13 cellular contexts compared by ENCODE assay signal in genomic region chr19:49196527-49197240, GRCh38. TPM values are rescaled to one million over a fixed set of nuclear protein-coding genes. Genes with fewer than 3 reads are reported as not detected.
DNase-seq lines count a peak whose midpoint lies in the region; ATAC-seq and TF ChIP-seq lines count a peak whose summit lies in the region.
"Had no signal": no experiment of that assay in that cellular context is flagged by ENCODE, and none has a peak within 500 bp of the region (broad histone marks: within the 10 kb centered on the region; RNA-seq: fewer than 3 reads in every experiment).

No MANE protein-coding gene starts in this region.

- H3K27ac Mint-ChIP-seq in stimulated activated memory B cell treated with anti-CD40 and anti-IgM and Interleukin-4, amounts not matched to agents 10 μg/mL and 1 μg/mL and 100 μg/mL, for 72 hours = no peak overlapping the region

- H3K4me1 ChIP-seq in right cardiac atrium (ENCODE audit: control insufficient read depth, insufficient read depth, low read length) = no peaks in the 10 kb centered on the region

- no peak overlapping the region for H3K4me3 Mint-ChIP-seq in stimulated activated memory B cell treated with anti-CD40 and anti-IgM and Interleukin-4, amounts not matched to agents 10 μg/mL and 1 μg/mL and 100 μg/mL, for 72 hours

- H3K9me3 ChIP-seq in SK-N-MC (ENCODE audit: low read depth, low read length) = no peaks in the 10 kb centered on the region
- no peaks in the 10 kb centered on the region for H3K9me3 ChIP-seq in right cardiac atrium (ENCODE audit: control insufficient read depth, low read length)

- peaks cover 9% of the 10 kb centered on the region for H3K4me1 Mint-ChIP-seq in stimulated activated memory B cell treated with anti-CD40 and anti-IgM and Interleukin-4, amounts not matched to agents 10 μg/mL and 1 μg/mL and 100 μg/mL, for 72 hours

- H3K27ac ChIP-seq in SK-N-MC (peak overlapping the region; percentile 63; the same call in 1 of the 2 replicates), right cardiac atrium (ENCODE audit: low read length) (peak overlapping the region; percentile 50)

- H3K9ac ChIP-seq in SK-N-MC (ENCODE audit: insufficient read length) = no peak overlapping the region

- no peaks in the 10 kb centered on the region for H3K36me3 Mint-ChIP-seq in stimulated activated memory B cell treated with anti-CD40 and anti-IgM and Interleukin-4, amounts not matched to agents 10 μg/mL and 1 μg/mL and 100 μg/mL, for 72 hours

- peak; percentile 5; the same call in 1 of the 2 replicates for TF ChIP-seq RAD21 in Ishikawa (IDR thresholded peaks at IDR 0.05; ENCODE audit: low read depth)

- peaks cover 40% of the 10 kb centered on the region for H3K27me3 Mint-ChIP-seq in stimulated activated memory B cell treated with anti-CD40 and anti-IgM and Interleukin-4, amounts not matched to agents 10 μg/mL and 1 μg/mL and 100 μg/mL, for 72 hours

- H3K27me3 ChIP-seq in right cardiac atrium (ENCODE audit: control insufficient read depth, insufficient read depth) = no peaks in the 10 kb centered on the region

- DNase-seq in SK-N-MC (ENCODE audit: low read depth, low spot score) (no peak), right cardiac atrium (peak; percentile 33 to 85 (median 74)), inferior parietal cortex (ENCODE audit: extremely low spot score) (no peak)
- DNase-seq: activated CD4-positive, alpha-beta T cell treated with anti-CD3 and anti-CD28 coated beads, Interleukin-2, amount 50 U/mL, for 1 hour; T-helper 2 cell had no signal

- no peaks in the 10 kb centered on the region for H3K9me3 Mint-ChIP-seq in stimulated activated memory B cell treated with anti-CD40 and anti-IgM and Interleukin-4, amounts not matched to agents 10 μg/mL and 1 μg/mL and 100 μg/mL, for 72 hours

- H3K4me3 ChIP-seq in SK-N-MC (no peak overlapping the region), right cardiac atrium (ENCODE audit: low read length) (no peak overlapping the region)

- no peak; the same call in 1 of the 2 replicates for TF ChIP-seq EP300 in Ishikawa (IDR thresholded peaks at IDR 0.05; ENCODE audit: borderline replicate concordance)

- H3K36me3 ChIP-seq in SK-N-MC (ENCODE audit: insufficient read depth, low read length) = peaks cover 17% of the 10 kb centered on the region

- intact Hi-C loops in right cardiac atrium (cut with DNase I) = loop anchor here in 1 of 4 donors (10.0 kb wide), 1 partner anchor 92 kb away; no protein-coding TSS in a partner anchor

- 56% methylated on average over 40 of the region's 40 CpGs for WGBS in right cardiac atrium

- ATAC-seq in right cardiac atrium = peak; percentile 77 to 80
- peak; percentile 57 for ATAC-seq in stimulated activated memory B cell treated with anti-CD40 and anti-IgM and Interleukin-4, amounts not matched to agents 10 μg/mL and 1 μg/mL and 100 μg/mL, for 72 hours
- ATAC-seq in HG03039 (IDR thresholded peaks at IDR 0.05; ENCODE audit: unreplicated experiment) = no peak
- no peak for ATAC-seq in HG03108 (IDR thresholded peaks at IDR 0.05; ENCODE audit: unreplicated experiment)

TF ChIP-seq in Ishikawa, 13 proteins besides CTCF, POLR2A, EP300 and RAD21:
- TF ChIP-seq MAX (IDR thresholded peaks at IDR 0.05) (peak; percentile 64), NFIC (IDR thresholded peaks at IDR 0.05) (peak; percentile 63), REST (IDR thresholded peaks at IDR 0.05; ENCODE audit: low read depth) (no peak), ZBTB7A (IDR thresholded peaks at IDR 0.05; ENCODE audit: low read depth) (peak; percentile 62; the same call in 1 of the 2 replicates), TEAD4 (IDR thresholded peaks at IDR 0.05) (0 out of 2 replicates have a peak, but pooled peaks have one; percentile 23), EGR1 (IDR thresholded peaks at IDR 0.05) (peak; percentile 93), YY1 (IDR thresholded peaks at IDR 0.05; ENCODE audit: low read depth) (no peak), CEBPB (IDR thresholded peaks at IDR 0.05) (no peak), TAF1 (IDR thresholded peaks at IDR 0.05; ENCODE audit: low read depth) (0 out of 2 replicates have a peak, but pooled peaks have one; percentile 29), TCF12 (IDR thresholded peaks at IDR 0.05; ENCODE audit: low read depth) (no peak), CREB1 (IDR thresholded peaks at IDR 0.05; ENCODE audit: low read depth) (no peak), FOXM1 (IDR thresholded peaks at IDR 0.05; ENCODE audit: borderline replicate concordance, low read depth) (no peak), USF1 (IDR thresholded peaks at IDR 0.05) (no peak)

RNA-seq across cellular contexts. Expression of gene TRPM4, which starts 39.1 kb away (rescaled TPM):
- 10 to 100 TPM; 28.3 to 36.4 (median 33.6) TPM for total RNA-seq in right cardiac atrium
- 32.5 TPM for polyA plus RNA-seq in right cardiac atrium

RNA-seq across cellular contexts. Expression of gene HRC, which starts 41.5 kb away (rescaled TPM):
- total RNA-seq in right cardiac atrium = 100 to 1,000 TPM; 505 to 682 (median 577) TPM
- polyA plus RNA-seq in right cardiac atrium = 712 TPM
- total RNA-seq: bronchial epithelial cell, epithelial cell of proximal tubule, mononuclear cell, renal cortical epithelial cell had no signal

Comparison
In these comparisons a context has a peak if more than half of its experiments do, and no peak if none do; other contexts are left out.
1. DNase-seq: peak in right cardiac atrium (3 of 3); none in SK-N-MC (single experiment) and inferior parietal cortex (single experiment).
2. ATAC-seq: peak in right cardiac atrium (2 of 2) and stimulated activated memory B cell treated with anti-CD40 and anti-IgM and Interleukin-4, amounts not matched to agents 10 μg/mL and 1 μg/mL and 100 μg/mL, for 72 hours (single experiment); none in HG03039 (single experiment) and HG03108 (single experiment).